23 cellular contexts compared by ENCODE assay signal in the genomic region with DNA sequence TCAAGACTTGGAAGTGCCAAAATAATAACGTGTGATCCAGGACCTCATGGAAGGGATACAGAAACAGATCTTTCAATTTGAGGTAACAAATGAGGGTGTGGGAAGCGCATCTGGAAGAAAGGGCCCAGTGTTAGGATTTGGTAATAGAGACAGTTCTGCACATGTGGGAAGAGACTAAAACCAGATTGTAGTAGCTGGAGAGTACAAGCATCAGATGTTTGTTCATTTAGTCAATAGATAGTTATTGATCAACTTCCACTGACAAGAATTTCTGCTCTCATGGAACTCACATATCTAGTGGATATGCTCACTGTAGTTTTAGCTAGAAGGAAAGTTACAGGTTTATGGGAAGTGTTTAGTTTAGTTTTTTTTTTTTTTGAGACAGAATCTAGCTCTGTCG.
DNase-seq lines count a peak whose midpoint lies in the region; ATAC-seq, FAIRE-seq and TF ChIP-seq lines count a peak whose summit lies in the region.
"Had no signal": no experiment of that assay in that cellular context is flagged by ENCODE, and none has a peak within 500 bp of the region (broad histone marks: within the 10 kb centered on the region; RNA-seq: fewer than 3 reads in every experiment).

No MANE protein-coding gene starts in this region.

- intact Hi-C loops in HepG2 (cut with micrococcal nuclease; ENCODE audit: unreplicated experiment) (no loop called here), right lobe of liver (cut with DNase I) (no loop called here)
- intact Hi-C loops in activated CD4-positive, alpha-beta T cell treated with anti-CD3 and anti-CD28 coated beads for 36 hours (cut with DNase I, micrococcal nuclease), result no loop called here

- H3K9me3 ChIP-seq in HepG2 (ENCODE audit: low read length) (no peaks in the 10 kb centered on the region), right lobe of liver (no peaks in the 10 kb centered on the region)
- H3K9me3 ChIP-seq: A549; BLaER1 treated with 17β-estradiol and CSF1 and Interleukin-3, amounts not matched to agents 10 nM and 100 nM; Caco-2 had no signal

- H3K27me3 ChIP-seq in HepG2 (ENCODE audit: control insufficient read depth in 1 of 2, insufficient read depth in 2 of 2, low read length in 2 of 2) (no peaks in the 10 kb centered on the region), right lobe of liver (no peaks in the 10 kb centered on the region)
- H3K27me3 ChIP-seq: BLaER1 treated with 17β-estradiol and CSF1 and Interleukin-3, amounts not matched to agents 10 nM and 100 nM had no signal

- no peaks in the 10 kb centered on the region for H3K9me3 Mint-ChIP-seq in central memory CD8-positive, alpha-beta T cell
- H3K9me3 Mint-ChIP-seq in activated CD4-positive, alpha-beta T cell treated with anti-CD3 and anti-CD28 coated beads for 36 hours (ENCODE audit: low read depth), result no peaks in the 10 kb centered on the region
- H3K9me3 Mint-ChIP-seq: CD4-positive, alpha-beta T cell; CD8-positive, alpha-beta T cell had no signal

- no peak for TF ChIP-seq RAD21 in HepG2 (CRISPR knock-in tag; IDR thresholded peaks at IDR 0.05)

- H3K27ac ChIP-seq in HepG2 (ENCODE audit: extremely low read length, insufficient read depth, low read length), result no peak overlapping the region
- peak overlapping the region in 1 of 3 donors; percentile 13 for H3K27ac ChIP-seq in right lobe of liver
- H3K27ac ChIP-seq: 22Rv1; A549; BLaER1 treated with 17β-estradiol and CSF1 and Interleukin-3, amounts not matched to agents 10 nM and 100 nM; C4-2B had no signal

- CTCF ChIA-PET in HepG2 (lab: Yijun Ruan, JAX; ENCODE audit: low intra/inter-chr PET ratio, low total read pairs), result no interaction called here
- CTCF ChIA-PET in activated CD4-positive, alpha-beta T cell treated with anti-CD3 and anti-CD28 coated beads for 36 hours (lab: Charles Lee), result no interaction called here

- H2AFZ ChIP-seq in HepG2 (ENCODE audit: low read length), result no peak overlapping the region

- H4K20me1 ChIP-seq in HepG2 (ENCODE audit: insufficient read depth, low read length), result no peaks in the 10 kb centered on the region
- H4K20me1 ChIP-seq: BLaER1 treated with 17β-estradiol and CSF1 and Interleukin-3, amounts not matched to agents 10 nM and 100 nM had no signal

- no peak for DNase-seq in central memory CD8-positive, alpha-beta T cell (ENCODE audit: low spot score in 2 of 2)
- peak; percentile 23 for DNase-seq in fibroblast of mammary gland (ENCODE audit: low read depth)
- no peak for DNase-seq in HepG2 (ENCODE audit: low spot score)
- DNase-seq in right lobe of liver, result no peak
- no peak for DNase-seq in activated CD4-positive, alpha-beta T cell treated with anti-CD3 and anti-CD28 coated beads for 36 hours
- no peak for DNase-seq in stimulated activated CD4-positive, alpha-beta T cell treated with anti-CD3 and anti-CD28 coated beads, Interleukin-2, amount 100 ng/mL, for 24 hours
- DNase-seq in SHP77 (lab: John Stamatoyannopoulos, UW), result no peak
- DNase-seq in amygdala (lab: John Stamatoyannopoulos, UW), result no peak
- DNase-seq: AML-193; Caco-2; Calu3; CD4-positive, alpha-beta T cell; CD8-positive, alpha-beta T cell; DMS79 treated with DMSO at 0.1 percent for 48 hours; GF-D8 had no signal

- no peak for FAIRE-seq in HepG2 (lab: Jason Lieb, UNC)
- FAIRE-seq: A549, D721Med, G401.6, GM12891 had no signal

- H3K36me3 ChIP-seq in HepG2 (replicated peaks in 1 of 2; ENCODE audit: control insufficient read depth in 1 of 2, insufficient read depth in 2 of 2, low read length in 2 of 2) (no peaks in the 10 kb centered on the region; a peak in 1 of 5 replicates), right lobe of liver (no peaks in the 10 kb centered on the region)

- TF ChIP-seq EP300 in HepG2 (IDR thresholded peaks at IDR 0.05; ENCODE audit: low read depth in 2 of 2, low read length in 2 of 2) (no peak), HepG2 (CRISPR knock-in tag; IDR thresholded peaks at IDR 0.05; ENCODE audit: borderline replicate concordance) (no peak)

- TF ChIP-seq CTCF in fibroblast of mammary gland (conservative IDR thresholded peaks at IDR 0.05; ENCODE audit: control insufficient read depth, insufficient read depth, low read depth, low read length) (no peak), HepG2 (CRISPR knock-in tag; IDR thresholded peaks at IDR 0.05) (no peak), right lobe of liver (IDR thresholded peaks at IDR 0.05) (no peak)

- POLR2A ChIA-PET in HepG2 (lab: Yijun Ruan, JAX), result no interaction called here
- POLR2A ChIA-PET in activated CD4-positive, alpha-beta T cell treated with anti-CD3 and anti-CD28 coated beads for 36 hours (lab: Charles Lee), result no interaction called here

- peaks cover 8% of the 10 kb centered on the region; the same call in 1 of the 2 replicates for H3K4me1 ChIP-seq in HepG2 (ENCODE audit: insufficient read depth, low read length)
- peaks cover 0 to 15% (median 5%) of the 10 kb centered on the region in 4 donors for H3K4me1 ChIP-seq in right lobe of liver
- H3K4me1 ChIP-seq: Caco-2 had no signal

- 84% methylated on average over 3 of the region's 3 CpGs for WGBS in HepG2 (ENCODE audit: low lambda C conversion rate)
- WGBS in right lobe of liver (ENCODE audit: insufficient coverage, low coverage, low lambda C conversion rate, missing lambda C conversion rate), result 26% methylated on average over 2 of the region's 3 CpGs

- no peaks in the 10 kb centered on the region for H3K79me2 ChIP-seq in HepG2 (ENCODE audit: insufficient read depth, low read length)

- no peaks in the 10 kb centered on the region for H3K27me3 Mint-ChIP-seq in central memory CD8-positive, alpha-beta T cell
- H3K27me3 Mint-ChIP-seq in activated CD4-positive, alpha-beta T cell treated with anti-CD3 and anti-CD28 coated beads for 36 hours, result no peaks in the 10 kb centered on the region
- H3K27me3 Mint-ChIP-seq: B cell; CD4-positive, alpha-beta T cell had no signal

- BruUV-seq in HepG2 (replicated peaks; lab: Mats Ljungman, UMichigan), result no TSS peak

- peaks cover 8% of the 10 kb centered on the region for H3K4me1 Mint-ChIP-seq in central memory CD8-positive, alpha-beta T cell
- no peaks in the 10 kb centered on the region for H3K4me1 Mint-ChIP-seq in activated CD4-positive, alpha-beta T cell treated with anti-CD3 and anti-CD28 coated beads for 36 hours

- no peak overlapping the region for H3K4me2 ChIP-seq in HepG2 (ENCODE audit: low read depth, low read length)
- H3K4me2 ChIP-seq: A549; BLaER1 treated with 17β-estradiol and CSF1 and Interleukin-3, amounts not matched to agents 10 nM and 100 nM had no signal

- no peak overlapping the region for H3K4me3 Mint-ChIP-seq in central memory CD8-positive, alpha-beta T cell
- no peak overlapping the region for H3K4me3 Mint-ChIP-seq in activated CD4-positive, alpha-beta T cell treated with anti-CD3 and anti-CD28 coated beads for 36 hours
- H3K4me3 Mint-ChIP-seq: B cell; CD4-positive, alpha-beta T cell; CD8-positive, alpha-beta T cell had no signal

- no peak overlapping the region for H3K9ac ChIP-seq in HepG2 (ENCODE audit: insufficient read depth, low read depth, low read length)
- H3K9ac ChIP-seq: BLaER1 treated with 17β-estradiol and CSF1 and Interleukin-3, amounts not matched to agents 10 nM and 100 nM had no signal

- no peak for ATAC-seq in central memory CD8-positive, alpha-beta T cell (replicated peaks; ENCODE audit: extremely low read depth, poor library complexity, severe bottlenecking)
- ATAC-seq in HepG2 (peak; percentile 87), right lobe of liver (peak; percentile 86 to 97 (median 90))
- ATAC-seq in activated CD4-positive, alpha-beta T cell treated with anti-CD3 and anti-CD28 coated beads for 36 hours, result no peak
- ATAC-seq: A549; CD8-positive, alpha-beta T cell had no signal

- H3K36me3 Mint-ChIP-seq in central memory CD8-positive, alpha-beta T cell (ENCODE audit: insufficient read depth), result peaks cover 5% of the 10 kb centered on the region
- H3K36me3 Mint-ChIP-seq in activated CD4-positive, alpha-beta T cell treated with anti-CD3 and anti-CD28 coated beads for 36 hours (ENCODE audit: low read depth), result no peaks in the 10 kb centered on the region

- TF ChIP-seq POLR2A in HepG2 (IDR thresholded peaks at IDR 0.05; ENCODE audit: insufficient read depth in 1 of 2, low read depth in 2 of 2, low read length in 2 of 2) (no peak), right lobe of liver (IDR thresholded peaks at IDR 0.05) (no peak)

- H3K27ac Mint-ChIP-seq in central memory CD8-positive, alpha-beta T cell (ENCODE audit: low read depth), result peak overlapping the region; percentile 42
- H3K27ac Mint-ChIP-seq in activated CD4-positive, alpha-beta T cell treated with anti-CD3 and anti-CD28 coated beads for 36 hours, result no peak overlapping the region
- H3K27ac Mint-ChIP-seq: B cell; CD4-positive, alpha-beta T cell; CD8-positive, alpha-beta T cell had no signal

- no peak overlapping the region for H3K4me3 ChIP-seq in fibroblast of mammary gland (ENCODE audit: control insufficient read depth, low read depth, low read length)
- H3K4me3 ChIP-seq in HepG2 (replicated peaks in 1 of 3; ENCODE audit: insufficient read depth in 1 of 3, low read depth in 2 of 3, low read length in 3 of 3), result no peak overlapping the region
- H3K4me3 ChIP-seq in right lobe of liver, result no peak overlapping the region
- H3K4me3 ChIP-seq: A549; BLaER1 treated with 17β-estradiol and CSF1 and Interleukin-3, amounts not matched to agents 10 nM and 100 nM had no signal

- in situ Hi-C loops in HepG2 (cut with HindIII; ENCODE audit: extremely low pct_ligation_motif_present, low pct_unique_long_range_greater_than_20kb), result no loop called here

TF ChIP-seq in HepG2, 621 proteins besides CTCF, POLR2A, EP300 and RAD21:
- TF ChIP-seq KAT2B (IDR thresholded peaks at IDR 0.05; ENCODE audit: borderline replicate concordance, low read depth, low read length) (peak; percentile 86), FOSL1 (CRISPR knock-in tag; IDR thresholded peaks at IDR 0.05; ENCODE audit: borderline replicate concordance) (no peak)

Comparison
In these comparisons a context has a peak if more than half of its experiments do, and no peak if none do; other contexts are left out.
1. ATAC-seq: peak in HepG2 (single experiment) and right lobe of liver (4 of 4); none in central memory CD8-positive, alpha-beta T cell (single experiment) and activated CD4-positive, alpha-beta T cell treated with anti-CD3 and anti-CD28 coated beads for 36 hours (single experiment).